ENCODE assay signal across 8 cellular contexts in the genomic region with DNA sequence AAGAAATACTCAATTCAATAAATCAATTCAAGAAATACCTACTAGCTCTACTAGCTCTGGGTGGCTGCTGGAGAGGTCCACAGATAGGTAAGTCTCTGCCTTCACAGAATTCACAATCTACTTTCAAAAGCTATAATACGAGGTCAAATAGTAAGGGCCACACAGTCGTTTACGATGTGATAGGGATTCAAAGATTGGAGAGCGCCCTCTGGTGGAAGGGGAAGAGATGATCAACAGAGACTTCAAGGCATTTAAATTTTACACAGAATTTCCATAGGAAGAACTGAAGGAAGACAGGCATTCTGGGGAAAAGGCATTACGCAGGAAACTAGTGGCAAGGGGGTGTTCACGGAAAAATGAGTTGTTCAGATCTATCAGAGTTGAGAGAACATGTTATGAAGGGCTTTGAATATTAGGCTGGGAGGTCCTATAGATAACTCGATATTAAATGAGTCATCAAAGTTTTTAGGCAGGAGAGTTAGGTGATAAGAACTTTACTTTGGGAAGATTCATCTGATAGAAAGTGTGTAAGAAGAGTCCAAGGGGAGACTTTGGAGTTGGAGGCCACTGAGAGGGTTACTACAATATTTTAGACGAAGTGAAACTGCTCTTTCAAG.
DNase-seq lines count a peak whose midpoint lies in the region; ATAC-seq and TF ChIP-seq lines count a peak whose summit lies in the region.

No MANE protein-coding gene starts in this region.

- H3K27ac Mint-ChIP-seq in activated naive CD8-positive, alpha-beta T cell treated with anti-CD3 and anti-CD28 coated beads for 36 hours, result no peak overlapping the region

- H3K27me3 ChIP-seq in right atrium auricular region (no peaks in the 10 kb centered on the region), spleen (replicated peaks in 1 of 7) (no peaks in the 10 kb centered on the region)

- no peaks in the 10 kb centered on the region for H3K9me3 Mint-ChIP-seq in activated naive CD8-positive, alpha-beta T cell treated with anti-CD3 and anti-CD28 coated beads for 36 hours

- H3K27ac ChIP-seq in right atrium auricular region, result no peak overlapping the region
- H3K27ac ChIP-seq in spleen, result no peak overlapping the region

- no peak for ATAC-seq in GM19452 (IDR thresholded peaks at IDR 0.05; ENCODE audit: unreplicated experiment)
- ATAC-seq in HG02973 (IDR thresholded peaks at IDR 0.05; ENCODE audit: unreplicated experiment), result no peak

- H3K4me1 ChIP-seq in right atrium auricular region, result no peaks in the 10 kb centered on the region
- no peaks in the 10 kb centered on the region for H3K4me1 ChIP-seq in spleen

- peaks cover 5% of the 10 kb centered on the region for H3K4me1 Mint-ChIP-seq in activated naive CD8-positive, alpha-beta T cell treated with anti-CD3 and anti-CD28 coated beads for 36 hours

- H3K27me3 Mint-ChIP-seq in activated naive CD8-positive, alpha-beta T cell treated with anti-CD3 and anti-CD28 coated beads for 36 hours, result peaks cover 30% of the 10 kb centered on the region

- H3K36me3 ChIP-seq in right atrium auricular region (no peaks in the 10 kb centered on the region), spleen (no peaks in the 10 kb centered on the region)

- no peak for TF ChIP-seq POLR2A in spleen (IDR thresholded peaks at IDR 0.05)

- no peak overlapping the region for H3K4me3 Mint-ChIP-seq in activated naive CD8-positive, alpha-beta T cell treated with anti-CD3 and anti-CD28 coated beads for 36 hours

- H3K4me3 ChIP-seq in right atrium auricular region (no peak overlapping the region), spleen (no peak overlapping the region)

- no peaks in the 10 kb centered on the region for H3K36me3 Mint-ChIP-seq in activated naive CD8-positive, alpha-beta T cell treated with anti-CD3 and anti-CD28 coated beads for 36 hours

- DNase-seq in ELR (ENCODE audit: low read depth), result peak; percentile 80
- DNase-seq in NAMALWA (ENCODE audit: low spot score), result peak; percentile 88
- DNase-seq in SKM-1 treated with dmso at 0.1 percent for 144 hours (lab: John Stamatoyannopoulos, UW; ENCODE audit: unreplicated experiment), result peak; percentile 67
- DNase-seq in activated naive CD8-positive, alpha-beta T cell treated with anti-CD3 and anti-CD28 coated beads for 36 hours, result peak; percentile 48
- DNase-seq in right atrium auricular region (ENCODE audit: low spot score), result no peak
- DNase-seq in spleen, result no peak

- 21 to 26% (median 23%) methylated on average over 8 of the region's 8 CpGs for WGBS in spleen, 5 donors

- TF ChIP-seq CTCF in right atrium auricular region (IDR thresholded peaks at IDR 0.05) (peak; percentile 53 to 82), spleen (IDR thresholded peaks at IDR 0.05 in 8 of 11, conservative IDR thresholded peaks at IDR 0.05 in 3 of 11) (peak in 10 of 11 experiments; percentile 27 to 75 (median 65))

- no peaks in the 10 kb centered on the region for H3K9me3 ChIP-seq in right atrium auricular region
- no peaks in the 10 kb centered on the region for H3K9me3 ChIP-seq in spleen

- intact Hi-C loops in spleen (cut with DNase I; ENCODE audit: low total_unique reads), result loop anchor here (5.0 kb wide), 1 partner anchor 164 kb away; no protein-coding TSS in a partner anchor

Comparison
In these comparisons a context has a peak if more than half of its experiments do, and no peak if none do; other contexts are left out.
1. DNase-seq: peak in ELR (single experiment), NAMALWA (single experiment), SKM-1 treated with dmso at 0.1 percent for 144 hours (single experiment) and activated naive CD8-positive, alpha-beta T cell treated with anti-CD3 and anti-CD28 coated beads for 36 hours (single experiment); none in right atrium auricular region (single experiment) and spleen (single experiment).